13 cellular contexts compared by ENCODE assay signal in the genomic region with DNA sequence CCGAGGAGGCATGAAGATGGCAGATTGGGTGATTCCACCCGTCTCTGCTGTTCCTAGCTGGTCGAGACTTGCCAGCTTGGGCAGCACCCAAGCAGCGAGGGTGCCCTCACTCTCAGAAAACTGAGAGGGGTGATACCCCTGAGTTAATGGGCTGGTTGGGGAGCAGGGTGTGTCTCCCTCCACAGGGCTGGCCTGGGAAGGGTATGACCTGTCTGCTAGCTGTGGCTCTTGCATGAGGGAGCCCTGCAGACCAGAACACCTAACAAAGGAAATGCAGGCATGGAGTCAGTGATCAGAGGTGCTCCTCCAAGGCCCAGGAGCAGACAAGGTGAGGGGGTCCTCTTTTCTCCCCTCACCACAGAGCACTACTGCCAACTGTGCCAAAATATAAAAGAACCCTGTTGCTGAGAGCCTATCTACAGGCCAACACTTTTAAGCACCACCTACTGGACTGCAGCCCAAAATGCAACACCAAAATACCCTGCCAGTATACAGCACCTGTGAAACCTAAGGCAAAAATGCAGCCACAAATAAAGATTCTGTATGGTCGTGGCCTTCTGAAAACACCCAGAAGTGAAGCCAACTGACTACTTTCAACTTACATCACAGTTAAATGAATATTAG. TPM values are rescaled to one million over a fixed set of nuclear protein-coding genes. Genes with fewer than 3 reads are reported as not detected.
A peak's percentile ranks its signal among the peaks of the same experiment; 100 is the strongest.
DNase-seq lines count a peak whose midpoint lies in the region; ATAC-seq, FAIRE-seq and TF ChIP-seq lines count a peak whose summit lies in the region.
"Had no signal": no experiment of that assay in that cellular context is flagged by ENCODE, and none has a peak within 500 bp of the region (broad histone marks: within the 10 kb centered on the region; RNA-seq: fewer than 3 reads in every experiment).

No MANE protein-coding gene starts in this region.

- no peak overlapping the region for H3K4me3 ChIP-seq in OCI-LY1 (ENCODE audit: low read depth, low read length, poor library complexity, severe bottlenecking)
- no peak overlapping the region for H3K4me3 ChIP-seq in left lung
- H3K4me3 ChIP-seq in coronary artery: no peak overlapping the region
- no peak overlapping the region for H3K4me3 ChIP-seq in PC-9
- no peak overlapping the region for H3K4me3 ChIP-seq in upper lobe of left lung
- H3K4me3 ChIP-seq: tibial artery had no signal

- no peak overlapping the region for H3T11ph ChIP-seq in H9 (ENCODE audit: low read length)

- DNase-seq in GM12892 (ENCODE audit: insufficient read length): no peak
- peak; percentile 58 for DNase-seq in H9
- DNase-seq in left lung: no peak
- DNase-seq in coronary artery (ENCODE audit: low spot score): no peak
- DNase-seq in PC-9: no peak
- DNase-seq in upper lobe of left lung: no peak
- DNase-seq: glutamatergic neuron; nephron progenitor cell; SHP77; stimulated activated CD4-positive, alpha-beta T cell treated with anti-CD3 and anti-CD28 coated beads, Interleukin-4, amount 100 ng/mL, for 24 hours; tibial artery had no signal

- peak; percentile 30 for FAIRE-seq in GM12892 (lab: Jason Lieb, UNC)

- POLR2A ChIA-PET in PC-9 (lab: Charles Lee; ENCODE audit: unreplicated experiment): interaction anchor here (0.6 kb wide), 1 partner anchor 15 kb away, joined by 4 read pairs; no protein-coding TSS in a partner anchor

- no peaks in the 10 kb centered on the region for H3K9me2 ChIP-seq in OCI-LY1 (ENCODE audit: low read depth, low read length)
- H3K9me2 ChIP-seq in PC-9 (ENCODE audit: insufficient read depth): no peaks in the 10 kb centered on the region

- H3K56ac ChIP-seq in H9 (ENCODE audit: insufficient read length, low read depth, low read length): no peak overlapping the region

- H2BK120ac ChIP-seq in H9 (ENCODE audit: low read depth, low read length, poor library complexity, severe bottlenecking): no peak overlapping the region

- no peaks in the 10 kb centered on the region for H3K23me2 ChIP-seq in H9 (ENCODE audit: insufficient read length, low read depth, low read length, poor library complexity, severe bottlenecking)

- no peak overlapping the region for H3K4me3 Mint-ChIP-seq in H9
- H3K4me3 Mint-ChIP-seq: nephron progenitor cell had no signal

- H3K23ac ChIP-seq in H9 (ENCODE audit: insufficient read length, low read depth, low read length): no peak overlapping the region

- H3K27me3 ChIP-seq in H9 (ENCODE audit: insufficient read depth, low read length): no peaks in the 10 kb centered on the region
- H3K27me3 ChIP-seq in OCI-LY1 (ENCODE audit: insufficient read depth, low read length): no peaks in the 10 kb centered on the region
- no peaks in the 10 kb centered on the region for H3K27me3 ChIP-seq in left lung
- H3K27me3 ChIP-seq in PC-9 (ENCODE audit: insufficient read depth, low read depth): no peaks in the 10 kb centered on the region
- H3K27me3 ChIP-seq in upper lobe of left lung: no peaks in the 10 kb centered on the region
- H3K27me3 ChIP-seq: tibial artery had no signal

- no peak overlapping the region for H3K18ac ChIP-seq in H9 (ENCODE audit: insufficient read length, low read depth, low read length)

- no peak overlapping the region for H4K5ac ChIP-seq in H9 (ENCODE audit: insufficient read length, low read depth, low read length)

- no peak overlapping the region for H2AK5ac ChIP-seq in H9 (ENCODE audit: insufficient read length, low read length)

- H4K20me1 ChIP-seq in H9 (ENCODE audit: control insufficient read depth, insufficient read depth, insufficient read length) (no peaks in the 10 kb centered on the region), OCI-LY1 (ENCODE audit: insufficient read depth, low read length) (no peaks in the 10 kb centered on the region), PC-9 (ENCODE audit: insufficient read depth) (no peaks in the 10 kb centered on the region)

- H4K8ac ChIP-seq in H9 (replicated peaks; ENCODE audit: insufficient read length, low read depth, low read length): no peak overlapping the region

- H3K4me2 ChIP-seq in H9 (ENCODE audit: insufficient read depth, insufficient read length, low read length): no peak overlapping the region
- no peak overlapping the region for H3K4me2 ChIP-seq in OCI-LY1 (ENCODE audit: low read length)
- H3K4me2 ChIP-seq in PC-9: no peak overlapping the region

- H3K27ac ChIP-seq in H9 (ENCODE audit: insufficient read length, low read depth, low read length) (no peak overlapping the region), OCI-LY1 (ENCODE audit: low read depth, low read length, poor library complexity, severe bottlenecking) (no peak overlapping the region), left lung (no peak overlapping the region), coronary artery (no peak overlapping the region), PC-9 (no peak overlapping the region), upper lobe of left lung (no peak overlapping the region)
- H3K27ac ChIP-seq: tibial artery had no signal

- H3K4ac ChIP-seq in H9 (ENCODE audit: low read depth, low read length): no peak overlapping the region

- peak; percentile 59 for ATAC-seq in left lung
- ATAC-seq in GM19395 (IDR thresholded peaks at IDR 0.05; ENCODE audit: unreplicated experiment): no peak
- ATAC-seq in upper lobe of left lung (ENCODE audit: low FRiP score in 2 of 2): no peak

- no peak overlapping the region for H4K91ac ChIP-seq in H9 (ENCODE audit: insufficient read length, low read depth, low read length)

- TF ChIP-seq POLR2A in GM12892 (IDR thresholded peaks at IDR 0.05; ENCODE audit: low read depth, low read length) (no peak), upper lobe of left lung (IDR thresholded peaks at IDR 0.05) (no peak)

- H3K4me1 Mint-ChIP-seq in H9: no peaks in the 10 kb centered on the region

- H3K9ac ChIP-seq in H9 (ENCODE audit: extremely low read depth, insufficient read length, low read length): no peak overlapping the region
- H3K9ac ChIP-seq in OCI-LY1 (ENCODE audit: low read length): no peak overlapping the region

- no peak for TF ChIP-seq EP300 in upper lobe of left lung (IDR thresholded peaks at IDR 0.05)

- no peaks in the 10 kb centered on the region for H3K79me2 ChIP-seq in H9 (ENCODE audit: insufficient read depth, low read length)
- no peaks in the 10 kb centered on the region for H3K79me2 ChIP-seq in OCI-LY1 (ENCODE audit: insufficient read depth, low read length)
- no peaks in the 10 kb centered on the region for H3K79me2 ChIP-seq in PC-9 (ENCODE audit: low read depth)

- no peaks in the 10 kb centered on the region for H3K36me3 ChIP-seq in OCI-LY1 (ENCODE audit: insufficient read depth, low read length)
- no peaks in the 10 kb centered on the region for H3K36me3 ChIP-seq in left lung
- no peaks in the 10 kb centered on the region for H3K36me3 ChIP-seq in PC-9 (ENCODE audit: low read depth)
- no peaks in the 10 kb centered on the region for H3K36me3 ChIP-seq in upper lobe of left lung
- H3K36me3 ChIP-seq: tibial artery had no signal

- H2BK12ac ChIP-seq in H9 (ENCODE audit: insufficient read length, low read depth, low read length): no peak overlapping the region

- H3K9me3 ChIP-seq in H9 (ENCODE audit: control insufficient read depth, low read depth, low read length) (no peaks in the 10 kb centered on the region), OCI-LY1 (ENCODE audit: low read length) (0 out of 2 replicates have a peak, but pooled peaks cover 3% of the 10 kb centered on the region), left lung (no peaks in the 10 kb centered on the region), PC-9 (ENCODE audit: insufficient read depth, low read depth) (peaks cover 5% of the 10 kb centered on the region; the same call in 1 of the 2 replicates), upper lobe of left lung (no peaks in the 10 kb centered on the region)
- H3K9me3 ChIP-seq: tibial artery had no signal

- no peak overlapping the region for H3K27ac Mint-ChIP-seq in H9
- H3K27ac Mint-ChIP-seq: nephron progenitor cell had no signal

- CTCF ChIA-PET in PC-9 (lab: Charles Lee): no interaction called here

- H3K14ac ChIP-seq in H9 (ENCODE audit: insufficient read depth, low read length): no peak overlapping the region; the same call in 1 of the 2 replicates

- intact Hi-C loops in left lung (cut with DNase I): no loop called here
- intact Hi-C loops in PC-9 (cut with micrococcal nuclease; ENCODE audit: unreplicated experiment): no loop called here

- TF ChIP-seq CTCF in H9 (conservative IDR thresholded peaks at IDR 0.05) (peak; percentile 59), OCI-LY1 (IDR thresholded peaks at IDR 0.05; ENCODE audit: low read length) (peak; percentile 47), left lung (IDR thresholded peaks at IDR 0.05) (no peak), coronary artery (IDR thresholded peaks at IDR 0.05) (no peak), PC-9 (conservative IDR thresholded peaks at IDR 0.05) (no peak; the same call in 1 of the 2 replicates), upper lobe of left lung (IDR thresholded peaks at IDR 0.05) (no peak)

- no peak overlapping the region for H2BK5ac ChIP-seq in H9 (ENCODE audit: insufficient read length, low read length)

- H3K79me1 ChIP-seq in H9 (ENCODE audit: insufficient read depth, low read depth, low read length, poor library complexity, severe bottlenecking): no peaks in the 10 kb centered on the region

- peaks cover 2 to 6% of the 10 kb centered on the region in 2 experiments; a peak in 3 of 5 replicates for H3K9me3 Mint-ChIP-seq in H9

- no peaks in the 10 kb centered on the region for H3F3A ChIP-seq in OCI-LY1 (ENCODE audit: insufficient read depth, low read length)
- H3F3A ChIP-seq in PC-9 (ENCODE audit: insufficient read depth, low read depth): no peaks in the 10 kb centered on the region

- no TSS peak for BruUV-seq in PC-9 (replicated peaks; lab: Mats Ljungman, UMichigan)

- H2AFZ ChIP-seq in H9 (ENCODE audit: low read length): no peak overlapping the region
- H2AFZ ChIP-seq in OCI-LY1 (ENCODE audit: low read length): no peak overlapping the region
- no peak overlapping the region for H2AFZ ChIP-seq in PC-9

- H2BK20ac ChIP-seq in H9 (ENCODE audit: low read depth, low read length, poor library complexity, severe bottlenecking): no peak overlapping the region

- H3K4me1 ChIP-seq in H9 (ENCODE audit: insufficient read depth, low read length) (no peaks in the 10 kb centered on the region), OCI-LY1 (ENCODE audit: insufficient read depth, low read length, severe bottlenecking) (no peaks in the 10 kb centered on the region), left lung (no peaks in the 10 kb centered on the region), PC-9 (replicated peaks; ENCODE audit: insufficient read depth) (peaks cover 6% of the 10 kb centered on the region; the same call in 1 of the 2 replicates), upper lobe of left lung (no peaks in the 10 kb centered on the region)
- H3K4me1 ChIP-seq: tibial artery had no signal

- WGBS in H9 (ENCODE audit: extremely low coverage, insufficient read length, low lambda C conversion rate): no CpG with 5 or more reads among the region's 5 CpGs
- 56 to 90% methylated on average over 1 to 5 of the region's 5 CpGs for WGBS in upper lobe of left lung, 2 donors

- H3K27me3 Mint-ChIP-seq in H9 (ENCODE audit: low read depth): no peaks in the 10 kb centered on the region

- H2BK15ac ChIP-seq in H9 (ENCODE audit: low read depth, low read length): no peak overlapping the region

- no peaks in the 10 kb centered on the region for H3K36me3 Mint-ChIP-seq in H9 (ENCODE audit: insufficient read depth in 1 of 3, low read depth in 3 of 3)

RNA-seq across cellular contexts. Expression of gene PPM1L, which starts 35.8 kb away (rescaled TPM):
- 0.23 TPM for polyA plus RNA-seq in GM12892 (2012; ENCODE audit: missing spikeins)
- total RNA-seq in H9 (2021) (7.3 and 7.9 TPM in 2 replicates), left lung (10 to 100 TPM; 12.0 to 12.7 TPM), PC-9 (2021) (5.0 and 5.1 TPM in 2 replicates), upper lobe of left lung (10 to 100 TPM; 11.3 to 26.8 (median 18.7) TPM)

RNA-seq across cellular contexts. Expression of gene ARL14, which starts 43.3 kb away (rescaled TPM):
- 0.34 TPM for polyA plus RNA-seq in GM12892 (2012; ENCODE audit: missing spikeins)
- total RNA-seq in H9 (2021) (not detected in 2 replicates), left lung (not detected), PC-9 (2021) (13.0 and 17.6 TPM in 2 replicates), upper lobe of left lung (not detected)

Comparison
In these comparisons a context has a peak if more than half of its experiments do, and no peak if none do; other contexts are left out.
1. CTCF ChIP-seq: peak in H9 (single experiment) and OCI-LY1 (single experiment); none in left lung (0 of 2), coronary artery (single experiment), PC-9 (single experiment) and upper lobe of left lung (0 of 6).
2. RNA of gene ARL14, which starts 43.3 kb away (total RNA-seq): 13.0 to 17.6 TPM in PC-9; not detected in left lung, not detected in H9 and not detected in upper lobe of left lung; every median in the first group is over 10 times any median in the second.